Comparison of ENCODE assay signal across 20 cellular contexts in the genomic region with DNA sequence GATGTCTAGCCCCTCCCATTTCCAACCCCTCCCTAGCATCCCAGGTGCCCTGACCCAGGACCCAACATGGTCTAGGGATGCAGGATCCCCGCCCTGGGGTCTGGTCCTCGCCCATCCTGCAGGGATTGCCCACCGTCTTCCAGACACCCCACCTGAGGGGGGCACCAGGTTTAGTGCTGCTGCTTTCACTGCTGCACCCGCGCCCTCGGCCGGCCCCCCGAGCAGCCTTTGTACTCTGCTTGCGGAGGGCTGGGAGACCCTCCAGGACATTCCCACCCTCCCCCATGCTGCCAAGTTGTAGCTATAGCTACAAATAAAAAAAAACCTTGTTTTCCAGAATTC. TPM values are rescaled to one million over a fixed set of nuclear protein-coding genes. Genes with fewer than 3 reads are reported as not detected.
DNase-seq lines count a peak whose midpoint lies in the region; ATAC-seq, FAIRE-seq and TF ChIP-seq lines count a peak whose summit lies in the region.
"Had no signal": no experiment of that assay in that cellular context is flagged by ENCODE, and none has a peak within 500 bp of the region (broad histone marks: within the 10 kb centered on the region; RNA-seq: fewer than 3 reads in every experiment).

No MANE protein-coding gene starts in this region.

- no peak for FAIRE-seq in GM19239 (lab: Jason Lieb, UNC)
- FAIRE-seq: frontal cortex, TTC549 had no signal

- H3K4me3 ChIP-seq in HUES48 (ENCODE audit: low read depth, low read length) (no peak overlapping the region), left lung (no peak overlapping the region), thyroid gland (replicated peaks in 1 of 3) (no peak overlapping the region), adrenal gland (no peak overlapping the region)
- H3K4me3 ChIP-seq: lung had no signal

- no peak for DNase-seq in chondrocyte (ENCODE audit: low spot score)
- peak in 1 of 2 donors; percentile 72 for DNase-seq in left lung
- no peak for DNase-seq in thyroid gland
- DNase-seq in pons (ENCODE audit: low spot score) = no peak
- DNase-seq in adrenal gland = no peak
- DNase-seq in GM19239 (ENCODE audit: insufficient read length, low spot score) = no peak
- DNase-seq: activated CD4-positive, alpha-beta T cell treated with anti-CD3 and anti-CD28 coated beads, Interleukin-2, amount 10 ng/mL, durations not matched to agents 7 days and 5 days; NCI-H187; NCI-H510A had no signal

- H3K36me3 Mint-ChIP-seq in chondrocyte (ENCODE audit: low read depth) = peaks cover 31% of the 10 kb centered on the region
- H3K36me3 Mint-ChIP-seq: natural killer cell treated with Interleukin-12 subunit alpha and Interleukin-12 subunit beta and Interleukin-15 and Interleukin-18, amount 100 ng/mL, for 72 hours had no signal

- H3K9me3 ChIP-seq in HUES48 (ENCODE audit: control insufficient read depth, insufficient read depth, low read length) (no peaks in the 10 kb centered on the region), left lung (no peaks in the 10 kb centered on the region), thyroid gland (no peaks in the 10 kb centered on the region), adrenal gland (replicated peaks in 1 of 3) (no peaks in the 10 kb centered on the region)

- no peak overlapping the region for H3K9ac ChIP-seq in HUES48 (ENCODE audit: low read depth, low read length)

- TF ChIP-seq CTCF in chondrocyte (IDR thresholded peaks at IDR 0.05) (no peak), left lung (IDR thresholded peaks at IDR 0.05) (no peak), thyroid gland (IDR thresholded peaks at IDR 0.05) (no peak), adrenal gland (IDR thresholded peaks at IDR 0.05) (no peak)

- 78 to 95% methylated on average over 9 of the region's 9 CpGs for WGBS in thyroid gland, 2 donors
- WGBS in adrenal gland, 4 donors = 79 to 97% (median 90%) methylated on average over 7 to 9 of the region's 9 CpGs

- ATAC-seq in left lung (no peak), HG03025 (IDR thresholded peaks at IDR 0.05; ENCODE audit: low FRiP score, unreplicated experiment) (no peak)
- ATAC-seq: HCT116; natural killer cell treated with Interleukin-12 subunit alpha and Interleukin-12 subunit beta and Interleukin-15 and Interleukin-18, amount 100 ng/mL, for 72 hours; SK-N-SH treated with all-trans-retinoic acid at 6 μM for 48 hours had no signal

- H3K4me3 Mint-ChIP-seq in chondrocyte (ENCODE audit: unreplicated experiment) = no peak overlapping the region
- H3K4me3 Mint-ChIP-seq: activated CD4-positive, alpha-beta T cell treated with anti-CD3 and anti-CD28 coated beads, Interleukin-2, amount 10 ng/mL, durations not matched to agents 7 days and 5 days; natural killer cell treated with Interleukin-12 subunit alpha and Interleukin-12 subunit beta and Interleukin-15 and Interleukin-18, amount 100 ng/mL, for 72 hours had no signal

- peaks cover 49% of the 10 kb centered on the region for H3K4me1 Mint-ChIP-seq in chondrocyte (ENCODE audit: low read depth)

- peaks cover 97% of the 10 kb centered on the region for H3K36me3 ChIP-seq in HUES48 (ENCODE audit: control insufficient read depth, insufficient read depth, low read length)
- peaks cover 0 to 73% of the 10 kb centered on the region in 2 donors for H3K36me3 ChIP-seq in left lung
- peaks cover 14 to 34% of the 10 kb centered on the region in 2 donors for H3K36me3 ChIP-seq in thyroid gland
- H3K36me3 ChIP-seq in adrenal gland (replicated peaks in 1 of 2) = peaks cover 0 to 44% of the 10 kb centered on the region in 2 donors

- no peaks in the 10 kb centered on the region for H3K9me3 Mint-ChIP-seq in chondrocyte (ENCODE audit: low read depth)
- H3K9me3 Mint-ChIP-seq: activated CD4-positive, alpha-beta T cell treated with anti-CD3 and anti-CD28 coated beads, Interleukin-2, amount 10 ng/mL, durations not matched to agents 7 days and 5 days; natural killer cell treated with Interleukin-12 subunit alpha and Interleukin-12 subunit beta and Interleukin-15 and Interleukin-18, amount 100 ng/mL, for 72 hours had no signal

- intact Hi-C loops in left lung (cut with DNase I) (no loop called here), thyroid gland (cut with DNase I) (no loop called here), adrenal gland (cut with DNase I) (no loop called here)

- H3K27ac Mint-ChIP-seq in chondrocyte (ENCODE audit: unreplicated experiment) = peak overlapping the region; percentile 50

- H3K27me3 Mint-ChIP-seq in chondrocyte (ENCODE audit: low read depth) = no peaks in the 10 kb centered on the region
- H3K27me3 Mint-ChIP-seq: activated CD4-positive, alpha-beta T cell treated with anti-CD3 and anti-CD28 coated beads, Interleukin-2, amount 10 ng/mL, durations not matched to agents 7 days and 5 days; natural killer cell treated with Interleukin-12 subunit alpha and Interleukin-12 subunit beta and Interleukin-15 and Interleukin-18, amount 100 ng/mL, for 72 hours had no signal

- H3K4me1 ChIP-seq in HUES48 (ENCODE audit: control insufficient read depth, insufficient read depth, low read length) (peaks cover 5% of the 10 kb centered on the region; the same call in 1 of the 2 replicates), left lung (peaks cover 21 to 94% of the 10 kb centered on the region in 2 donors), thyroid gland (peaks cover 10 to 40% of the 10 kb centered on the region in 2 donors), adrenal gland (replicated peaks in 1 of 2) (peaks cover 10 to 40% of the 10 kb centered on the region in 2 donors)

- H3K27ac ChIP-seq in HUES48 (ENCODE audit: low read depth, low read length) = peak overlapping the region; percentile 44
- peak overlapping the region; percentile 55 to 80 for H3K27ac ChIP-seq in left lung
- peak overlapping the region in 2 of 3 donors; percentile 9 to 78 for H3K27ac ChIP-seq in thyroid gland
- H3K27ac ChIP-seq in adrenal gland = peak overlapping the region in 1 of 5 donors; percentile 36

- no peak for TF ChIP-seq POLR2A in thyroid gland (IDR thresholded peaks at IDR 0.05)
- TF ChIP-seq POLR2A in adrenal gland (IDR thresholded peaks at IDR 0.05) = no peak

- H3K27me3 ChIP-seq in HUES48 (ENCODE audit: control insufficient read depth, insufficient read depth, low read length) (no peaks in the 10 kb centered on the region), left lung (no peaks in the 10 kb centered on the region), thyroid gland (no peaks in the 10 kb centered on the region), adrenal gland (no peaks in the 10 kb centered on the region)

RNA-seq across cellular contexts. Expression of a gene that starts 9.6 kb away (rescaled TPM):
- total RNA-seq in chondrocyte (241 to 386 TPM (median 384 TPM) in 3 replicates), left lung (100 to 1,000 TPM; 180 to 307 TPM), thyroid gland (10 to 100 TPM; 24.6 to 55.4 (median 31.3) TPM), adrenal gland (100 to 1,000 TPM in 2 of 8 donors, 10 to 100 TPM in 6; 55.9 to 112 (median 77.1) TPM)
- polyA plus RNA-seq in adrenal gland = 100 to 1,000 TPM in 2 of 3 donors, 10 to 100 TPM in 1; 34.8 to 152 (median 117) TPM

RNA-seq across cellular contexts. Expression of a gene that starts 17.9 kb away (rescaled TPM):
- total RNA-seq in chondrocyte (not detected in 3 replicates), left lung (10 to 100 TPM; 11.6 to 16.1 TPM), thyroid gland (10 to 100 TPM in 3 of 4 donors, 1 to 10 TPM in 1; 7.5 to 22.4 (median 16.4) TPM), adrenal gland (1 to 10 TPM in 1 of 8 donors, under 1 TPM in 5, not detected in 2; 0.14 to 1.3 (median 0.51) TPM)
- 1 to 10 TPM in 1 of 3 donors, under 1 TPM in 2; 0.07 to 1.2 (median 0.40) TPM for polyA plus RNA-seq in adrenal gland

RNA-seq across cellular contexts. Expression of a gene that starts 28.2 kb away (rescaled TPM):
- total RNA-seq in chondrocyte (3.0 to 4.0 TPM (median 3.1 TPM) in 3 replicates), left lung (1 to 10 TPM in 1 of 2 donors, under 1 TPM in 1; 0.60 to 1.6 TPM), thyroid gland (under 1 TPM in 2 of 4 donors, not detected in 2; 0.11 to 0.54 TPM), adrenal gland (1 to 10 TPM in 1 of 8 donors, under 1 TPM in 7; 0.10 to 1.2 (median 0.45) TPM)
- polyA plus RNA-seq in adrenal gland = under 1 TPM; 0.20 to 0.40 (median 0.29) TPM

RNA-seq across cellular contexts. Expression of a gene that starts 52.5 kb away (rescaled TPM):
- not detected in 3 replicates for total RNA-seq in chondrocyte
- not detected for total RNA-seq in left lung
- not detected for total RNA-seq in thyroid gland
- total RNA-seq in adrenal gland = under 1 TPM in 1 of 8 donors, not detected in 7; 0.42 TPM
- not detected for polyA plus RNA-seq in adrenal gland
- total RNA-seq: activated CD4-positive, alpha-beta T cell treated with anti-CD3 and anti-CD28 coated beads, Interleukin-2, amount 10 ng/mL, durations not matched to agents 7 days and 5 days; frontal cortex; HT1080; M059J; natural killer cell treated with Interleukin-12 subunit alpha and Interleukin-12 subunit beta and Interleukin-15 and Interleukin-18, amount 100 ng/mL, for 72 hours had no signal
- polyA plus RNA-seq: BJ had no signal
